ENCODE assay signal across 1 cellular context in the genomic region with DNA sequence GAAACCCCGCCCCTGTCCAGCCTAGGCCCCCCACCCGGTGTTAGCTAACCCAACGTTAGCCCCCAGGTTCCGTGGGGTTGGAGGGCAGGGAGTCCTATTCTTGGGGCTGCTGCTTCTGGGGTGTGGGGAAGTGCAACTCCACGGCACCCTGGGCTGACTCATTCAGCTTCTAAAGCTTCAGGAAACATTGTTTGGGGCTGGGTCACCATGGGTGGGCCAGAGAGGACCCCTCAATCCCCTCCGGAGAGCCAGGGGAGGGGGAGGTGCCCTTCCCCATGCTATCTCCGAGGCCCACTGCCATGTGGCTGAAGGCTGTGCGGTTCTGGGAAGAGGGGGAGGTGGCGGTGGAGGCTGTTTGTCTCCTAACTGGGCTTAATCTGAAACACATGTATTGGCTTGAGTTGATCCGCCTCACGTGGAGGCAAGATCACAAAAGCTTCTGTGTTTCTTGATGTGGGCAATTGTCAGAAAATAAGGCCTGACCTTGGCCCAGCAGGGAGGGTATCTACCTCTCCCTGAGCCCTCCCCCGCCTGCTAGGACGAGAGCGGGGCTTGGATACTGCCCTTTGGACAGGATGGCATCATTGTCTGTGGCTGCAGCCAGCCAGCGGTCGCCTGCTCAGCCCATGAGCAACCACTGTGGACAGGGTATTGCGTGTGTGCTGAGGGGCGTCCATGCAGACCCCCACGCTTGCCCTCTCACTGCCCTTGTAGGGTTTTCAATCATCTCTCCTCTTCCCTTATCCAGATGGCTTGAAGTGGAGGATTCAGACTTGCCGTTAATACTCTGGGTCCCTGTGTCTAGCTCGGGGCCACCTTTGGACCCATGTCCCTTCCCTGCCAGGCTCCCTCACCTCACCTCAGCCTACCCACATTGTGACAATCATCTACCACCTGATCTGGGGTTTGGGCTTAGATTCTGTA.
TF ChIP-seq lines count a peak whose summit lies in the region.

No MANE protein-coding gene starts in this region.

TF ChIP-seq in liver, 16 proteins besides CTCF, POLR2A, EP300 and RAD21 (continued from another document):
- TF ChIP-seq HNF4G (IDR thresholded peaks at IDR 0.05) (peak; percentile 87), EGR1 (IDR thresholded peaks at IDR 0.05; ENCODE audit: low read depth in 2 of 2) (peak; percentile 42 to 58), FOXA2 (IDR thresholded peaks at IDR 0.05) (no peak), JUND (IDR thresholded peaks at IDR 0.05) (peak; percentile 85 to 90), FOXA1 (IDR thresholded peaks at IDR 0.05) (no peak), YY1 (IDR thresholded peaks at IDR 0.05) (peak; percentile 47), TAF1 (conservative IDR thresholded peaks at IDR 0.05) (peak; percentile 94), NR2F2 (IDR thresholded peaks at IDR 0.05) (peak; percentile 45)
- TF ChIP-seq, protein P1, sequence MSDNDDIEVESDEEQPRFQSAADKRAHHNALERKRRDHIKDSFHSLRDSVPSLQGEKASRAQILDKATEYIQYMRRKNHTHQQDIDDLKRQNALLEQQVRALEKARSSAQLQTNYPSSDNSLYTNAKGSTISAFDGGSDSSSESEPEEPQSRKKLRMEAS (IDR thresholded peaks at IDR 0.05) = peak; percentile 63
- TF ChIP-seq, protein P2, sequence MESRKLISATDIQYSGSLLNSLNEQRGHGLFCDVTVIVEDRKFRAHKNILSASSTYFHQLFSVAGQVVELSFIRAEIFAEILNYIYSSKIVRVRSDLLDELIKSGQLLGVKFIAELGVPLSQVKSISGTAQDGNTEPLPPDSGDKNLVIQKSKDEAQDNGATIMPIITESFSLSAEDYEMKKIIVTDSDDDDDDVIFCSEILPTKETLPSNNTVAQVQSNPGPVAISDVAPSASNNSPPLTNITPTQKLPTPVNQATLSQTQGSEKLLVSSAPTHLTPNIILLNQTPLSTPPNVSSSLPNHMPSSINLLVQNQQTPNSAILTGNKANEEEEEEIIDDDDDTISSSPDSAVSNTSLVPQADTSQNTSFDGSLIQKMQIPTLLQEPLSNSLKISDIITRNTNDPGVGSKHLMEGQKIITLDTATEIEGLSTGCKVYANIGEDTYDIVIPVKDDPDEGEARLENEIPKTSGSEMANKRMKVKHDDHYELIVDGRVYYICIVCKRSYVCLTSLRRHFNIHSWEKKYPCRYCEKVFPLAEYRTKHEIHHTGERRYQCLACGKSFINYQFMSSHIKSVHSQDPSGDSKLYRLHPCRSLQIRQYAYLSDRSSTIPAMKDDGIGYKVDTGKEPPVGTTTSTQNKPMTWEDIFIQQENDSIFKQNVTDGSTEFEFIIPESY (IDR thresholded peaks at IDR 0.05) = peak; percentile 49
- TF ChIP-seq, protein P3, sequence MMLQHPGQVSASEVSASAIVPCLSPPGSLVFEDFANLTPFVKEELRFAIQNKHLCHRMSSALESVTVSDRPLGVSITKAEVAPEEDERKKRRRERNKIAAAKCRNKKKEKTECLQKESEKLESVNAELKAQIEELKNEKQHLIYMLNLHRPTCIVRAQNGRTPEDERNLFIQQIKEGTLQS (IDR thresholded peaks at IDR 0.05) = peak; percentile 92
